ENCODE assay signal across 20 cellular contexts in the genomic region with DNA sequence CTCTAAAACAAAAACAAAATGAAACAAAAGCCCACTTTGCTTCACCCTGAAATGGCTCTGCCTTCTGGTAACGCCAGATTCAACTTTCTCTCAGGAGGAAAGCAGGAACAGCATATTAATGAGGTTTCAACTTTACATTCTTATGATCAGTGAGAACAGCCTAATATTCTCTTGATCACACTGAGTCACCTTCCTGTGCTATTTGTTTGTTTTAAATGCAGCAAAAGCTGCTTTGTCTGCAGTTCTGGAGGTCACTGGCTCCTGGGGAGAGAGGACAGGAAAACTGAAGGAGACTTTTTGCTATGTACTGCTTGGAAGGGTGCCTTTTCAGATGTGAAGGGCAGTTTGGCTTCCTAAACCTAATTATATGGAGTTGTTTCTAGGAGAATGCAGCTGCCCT. TPM values are rescaled to one million over a fixed set of nuclear protein-coding genes. Genes with fewer than 3 reads are reported as not detected.
DNase-seq lines count a peak whose midpoint lies in the region; ATAC-seq and TF ChIP-seq lines count a peak whose summit lies in the region.
"Had no signal": no experiment of that assay in that cellular context is flagged by ENCODE, and none has a peak within 500 bp of the region (broad histone marks: within the 10 kb centered on the region; RNA-seq: fewer than 3 reads in every experiment).

No MANE protein-coding gene starts in this region.

- no peak overlapping the region for H2AK5ac ChIP-seq in neuronal stem cell (ENCODE audit: low read depth, low read length)

- H3K4me1 ChIP-seq in GM23338 (ENCODE audit: insufficient read depth) = peaks cover 27% of the 10 kb centered on the region
- H3K4me1 ChIP-seq in RWPE2 (ENCODE audit: insufficient read depth, poor library complexity, severe bottlenecking) = no peaks in the 10 kb centered on the region
- H3K4me1 ChIP-seq in neuronal stem cell (ENCODE audit: control insufficient read depth in 2 of 2, insufficient read depth in 1 of 2, low read depth in 1 of 2, low read length in 2 of 2) = peaks cover 0 to 17% of the 10 kb centered on the region in 2 donors
- H3K4me1 ChIP-seq: left lung had no signal

- H3K4ac ChIP-seq in neuronal stem cell (ENCODE audit: low read length) = no peak overlapping the region

- H3K9me3 ChIP-seq in RWPE2 (ENCODE audit: severe bottlenecking) (no peaks in the 10 kb centered on the region), neuronal stem cell (replicated peaks in 1 of 2; ENCODE audit: control insufficient read depth in 2 of 2, insufficient read depth in 1 of 2, low read depth in 1 of 2, low read length in 2 of 2) (no peaks in the 10 kb centered on the region)
- H3K9me3 ChIP-seq: mucosa of descending colon had no signal

- no peak overlapping the region for H4K8ac ChIP-seq in neuronal stem cell (ENCODE audit: low read depth, low read length)

- H2BK12ac ChIP-seq in neuronal stem cell (ENCODE audit: low read length) = no peak overlapping the region

- peaks cover 10% of the 10 kb centered on the region; the same call in 2 of the 3 replicates for H3K9me3 Mint-ChIP-seq in GM23338
- H3K9me3 Mint-ChIP-seq: activated T-helper 1 cell treated with anti-CD3 and anti-CD28 coated beads, Interleukin-12 subunit alpha, Interleukin-12 subunit beta, Interleukin-2, Interleukin-4 antibody, amounts not matched to agents 30 ng/mL and 10 ng/mL and 1 ng/mL, durations not matched to agents 14 hours and 24 hours and 36 hours; CD8-positive, alpha-beta T cell had no signal

- no peak overlapping the region for H3K4me3 Mint-ChIP-seq in GM23338
- H3K4me3 Mint-ChIP-seq: activated T-helper 1 cell treated with anti-CD3 and anti-CD28 coated beads, Interleukin-12 subunit alpha, Interleukin-12 subunit beta, Interleukin-2, Interleukin-4 antibody, amounts not matched to agents 30 ng/mL and 10 ng/mL and 1 ng/mL, durations not matched to agents 14 hours and 24 hours and 36 hours; CD8-positive, alpha-beta T cell had no signal

- no peak overlapping the region for H3K18ac ChIP-seq in neuronal stem cell (ENCODE audit: low read length)

- no peak overlapping the region for H2BK15ac ChIP-seq in neuronal stem cell (ENCODE audit: low read length)

- H3K27me3 ChIP-seq in GM23338 (ENCODE audit: insufficient read depth) = no peaks in the 10 kb centered on the region
- no peaks in the 10 kb centered on the region for H3K27me3 ChIP-seq in RWPE2 (ENCODE audit: insufficient read depth, poor library complexity, severe bottlenecking)
- no peaks in the 10 kb centered on the region for H3K27me3 ChIP-seq in neuronal stem cell (ENCODE audit: control insufficient read depth in 3 of 3, insufficient read depth in 3 of 3, low read depth in 1 of 3, low read length in 3 of 3)
- H3K27me3 ChIP-seq: left lung had no signal

- H2BK5ac ChIP-seq in neuronal stem cell (ENCODE audit: low read length) = no peak overlapping the region

- H3F3A ChIP-seq in GM23338 (replicated peaks; ENCODE audit: low read depth) = no peaks in the 10 kb centered on the region

- no peak overlapping the region for H2BK120ac ChIP-seq in neuronal stem cell (ENCODE audit: low read depth, low read length)

- ATAC-seq in GM23338 = peak; percentile 31; the same call in 1 of the 3 replicates
- peak; percentile 46; the same call in 1 of the 3 replicates for ATAC-seq in RWPE2 (ENCODE audit: low read depth)
- no peak for ATAC-seq in HG03460 (IDR thresholded peaks at IDR 0.05; ENCODE audit: unreplicated experiment)
- no peak for ATAC-seq in HG03520 (IDR thresholded peaks at IDR 0.05; ENCODE audit: unreplicated experiment)
- ATAC-seq: CD8-positive, alpha-beta T cell; left lung; mucosa of descending colon had no signal

- H4K20me1 ChIP-seq in GM23338 (replicated peaks; ENCODE audit: insufficient read depth) = no peaks in the 10 kb centered on the region

- WGBS in neuronal stem cell (ENCODE audit: extremely low coverage in 2 of 2, insufficient read length in 2 of 2, insufficient replicate concordance in 1 of 2), 2 donors = no CpG with 5 or more reads among the region's 1 CpG

- H3K27me3 Mint-ChIP-seq in GM23338 (ENCODE audit: insufficient read depth, low read depth, poor library complexity) = no peaks in the 10 kb centered on the region

- peaks cover 18% of the 10 kb centered on the region for H3K4me1 Mint-ChIP-seq in GM23338

- H3K4me2 ChIP-seq in GM23338 (peak overlapping the region; percentile 15; the same call in 1 of the 2 replicates), neuronal stem cell (ENCODE audit: insufficient read depth, low read length, poor library complexity, severe bottlenecking) (no peak overlapping the region)

- no peaks in the 10 kb centered on the region for H3K79me1 ChIP-seq in neuronal stem cell (ENCODE audit: low read depth, low read length)

- no peaks in the 10 kb centered on the region for H3K36me3 ChIP-seq in GM23338 (ENCODE audit: insufficient read depth)
- no peaks in the 10 kb centered on the region for H3K36me3 ChIP-seq in RWPE2 (ENCODE audit: low read depth)
- no peaks in the 10 kb centered on the region for H3K36me3 ChIP-seq in neuronal stem cell (replicated peaks in 1 of 2; ENCODE audit: control insufficient read depth in 2 of 2, insufficient read depth in 2 of 2, low read length in 2 of 2)
- H3K36me3 ChIP-seq: left lung had no signal

- H3K79me2 ChIP-seq in GM23338 (replicated peaks; ENCODE audit: insufficient read depth) = no peaks in the 10 kb centered on the region

- no peak overlapping the region for H3K4me3 ChIP-seq in GM23338
- no peak overlapping the region for H3K4me3 ChIP-seq in RWPE2 (ENCODE audit: severe bottlenecking)
- H3K4me3 ChIP-seq in epithelial cell of proximal tubule (ENCODE audit: low read depth, low read length) = no peak overlapping the region
- H3K4me3 ChIP-seq in neuronal stem cell (ENCODE audit: low read length in 2 of 2) = no peak overlapping the region
- H3K4me3 ChIP-seq: left lung, mucosa of descending colon had no signal

- H3K27ac ChIP-seq in GM23338 (ENCODE audit: low read depth) (peak overlapping the region; percentile 46; the same call in 1 of the 2 replicates), RWPE2 (ENCODE audit: poor library complexity, severe bottlenecking) (no peak overlapping the region), neuronal stem cell (replicated peaks; ENCODE audit: low read length) (no peak overlapping the region)
- H3K27ac ChIP-seq: left lung had no signal

- H3K14ac ChIP-seq in neuronal stem cell (ENCODE audit: low read length) = no peak overlapping the region

- DNase-seq in GM23338 (ENCODE audit: low spot score) (no peak), RWPE2 (ENCODE audit: low spot score) (no peak), epithelial cell of proximal tubule (ENCODE audit: low read depth) (peak; percentile 18), neuronal stem cell (ENCODE audit: low spot score) (no peak)
- DNase-seq in activated CD8-positive, alpha-beta memory T cell treated with anti-CD3 and anti-CD28 coated beads, Interleukin-2, amount 50 U/mL, for 48 hours = no peak
- no peak for DNase-seq in activated effector memory CD4-positive, alpha-beta T cell treated with Interleukin-2 at 50 U/mL for 16 hours
- DNase-seq: activated CD4-positive, CD25-positive, alpha-beta regulatory T cell treated with anti-CD3 and anti-CD28 coated beads, Interleukin-2, amount 50 U/mL, for 72 hours; CD8-positive, alpha-beta T cell; DMS79 treated with DMSO at 0.1 percent for 48 hours; foreskin melanocyte; H7; Karpas-422; left lung; mucosa of descending colon; NCI-H1105 treated with DMSO at 0.1 percent for 48 hours; NCI-H82; stimulated activated CD4-positive, alpha-beta T cell treated with anti-CD3 and anti-CD28 coated beads, Interleukin-4, amount 100 ng/mL, for 24 hours had no signal

- H3K27ac Mint-ChIP-seq in GM23338 = peak overlapping the region; percentile 80
- H3K27ac Mint-ChIP-seq: activated T-helper 1 cell treated with anti-CD3 and anti-CD28 coated beads, Interleukin-12 subunit alpha, Interleukin-12 subunit beta, Interleukin-2, Interleukin-4 antibody, amounts not matched to agents 30 ng/mL and 10 ng/mL and 1 ng/mL, durations not matched to agents 14 hours and 24 hours and 36 hours; CD8-positive, alpha-beta T cell had no signal

- peaks cover 11% of the 10 kb centered on the region; the same call in 2 of the 3 replicates for H3K36me3 Mint-ChIP-seq in GM23338 (ENCODE audit: low read depth)
- H3K36me3 Mint-ChIP-seq: CD8-positive, alpha-beta T cell had no signal

- H2AFZ ChIP-seq in GM23338 = peak overlapping the region; percentile 99
- H2AFZ ChIP-seq in neuronal stem cell (ENCODE audit: low read length) = peak overlapping the region; percentile 72

- no peak for TF ChIP-seq CTCF in GM23338 (conservative IDR thresholded peaks at IDR 0.05; ENCODE audit: low read depth in 2 of 2)
- TF ChIP-seq CTCF in RWPE2 (IDR thresholded peaks at IDR 0.05; ENCODE audit: poor library complexity, severe bottlenecking) = no peak
- no peak for TF ChIP-seq CTCF in epithelial cell of proximal tubule (conservative IDR thresholded peaks at IDR 0.05; ENCODE audit: low read depth, low read length)

- 0 out of 2 replicates have a peak, but pooled peaks cover 5% of the 10 kb centered on the region for H3K9me2 ChIP-seq in GM23338 (ENCODE audit: insufficient read depth)

- H3K9ac ChIP-seq in neuronal stem cell (ENCODE audit: low read depth, low read length, poor library complexity) = no peak overlapping the region

- no peak overlapping the region for H3K23ac ChIP-seq in neuronal stem cell (ENCODE audit: low read depth, low read length, poor library complexity)

- H4K91ac ChIP-seq in neuronal stem cell (ENCODE audit: low read depth, low read length, poor library complexity) = no peak overlapping the region

TF ChIP-seq in GM23338, 12 proteins besides CTCF, POLR2A, EP300 and RAD21:
- TF ChIP-seq ZNF114 (CRISPR knock-in tag; IDR thresholded peaks at IDR 0.05) = no peak

RNA-seq across cellular contexts. Expression of gene MAIP1, which starts 48.1 kb away (rescaled TPM):
- 36.0 and 59.0 TPM in 2 replicates for total RNA-seq in GM23338 (2014; rRNA removed; shearing (Covaris generic))
- 34.0 and 41.9 TPM in 2 replicates for polyA plus RNA-seq in GM23338 (2016; fragmentation: Nextera tagmentation; extraction: Ambion mirVana)
- total RNA-seq in epithelial cell of proximal tubule = 25.4 and 37.5 TPM in 2 replicates
- polyA plus RNA-seq in neuronal stem cell (2013, experiment 1 of 2) = 13.9 TPM
- 14.9 TPM for polyA plus RNA-seq in neuronal stem cell (2013, experiment 2 of 2)

RNA-seq across cellular contexts. Expression of gene TYW5, which starts 48.2 kb away (rescaled TPM):
- 18.4 and 19.6 TPM in 2 replicates for total RNA-seq in GM23338 (2014; rRNA removed; shearing (Covaris generic))
- polyA plus RNA-seq in GM23338 (2016; fragmentation: Nextera tagmentation; extraction: Ambion mirVana) = 10.6 and 12.4 TPM in 2 replicates
- 6.0 and 7.3 TPM in 2 replicates for total RNA-seq in epithelial cell of proximal tubule
- polyA plus RNA-seq in neuronal stem cell (2013, experiment 1 of 2) = 5.3 TPM
- 6.0 TPM for polyA plus RNA-seq in neuronal stem cell (2013, experiment 2 of 2)

Comparison
In these comparisons a context has a peak if more than half of its experiments do, and no peak if none do; other contexts are left out.
1. ATAC-seq: peak in GM23338 (single experiment) and RWPE2 (single experiment); none in HG03460 (single experiment) and HG03520 (single experiment).